In the genomic region with DNA sequence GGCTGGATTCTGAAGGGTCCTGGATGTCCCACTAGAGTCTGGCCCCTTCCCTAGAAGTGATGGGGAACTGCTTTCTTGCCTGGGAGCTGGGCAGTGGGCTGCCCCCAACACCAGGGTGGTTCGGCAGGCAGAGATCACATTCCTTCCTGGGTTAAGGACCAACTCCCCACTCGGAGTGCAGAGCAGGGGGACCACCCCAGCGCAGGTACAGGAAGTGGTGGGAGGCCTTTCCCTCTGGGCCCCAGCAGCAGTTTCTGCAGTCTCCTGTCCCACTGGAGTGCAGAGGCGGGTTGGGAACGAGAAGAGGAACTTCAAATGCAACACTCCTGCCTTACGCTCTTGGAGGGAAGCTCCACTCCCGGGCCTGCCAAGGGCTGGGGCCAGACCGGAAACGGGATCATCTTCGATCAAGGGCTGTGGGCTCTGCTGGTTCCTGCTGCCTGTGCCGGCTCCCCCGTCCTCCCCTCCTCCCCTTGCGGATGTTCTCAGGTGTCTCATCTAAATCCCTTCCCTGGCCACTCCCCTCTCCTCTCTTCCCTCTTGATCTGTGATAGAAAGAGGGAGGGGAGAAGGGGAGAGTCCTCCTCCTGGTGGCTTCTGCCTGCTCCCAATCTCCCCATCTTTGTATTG, we compare ENCODE assay signal across 14 cellular contexts. TPM values are rescaled to one million over a fixed set of nuclear protein-coding genes. Genes with fewer than 3 reads are reported as not detected.
DNase-seq lines count a peak whose midpoint lies in the region; ATAC-seq and TF ChIP-seq lines count a peak whose summit lies in the region.
"Had no signal": no experiment of that assay in that cellular context is flagged by ENCODE, and none has a peak within 500 bp of the region (broad histone marks: within the 10 kb centered on the region; RNA-seq: fewer than 3 reads in every experiment).

No MANE protein-coding gene starts in this region.

- 8 to 10% methylated on average over 10 of the region's 13 CpGs for WGBS in thyroid gland, 2 donors

- H3K36me3 Mint-ChIP-seq in activated T-helper 17 cell treated with anti-CD3 and anti-CD28 coated beads, Interleukin-2, amount 50 U/mL, for 72 hours (ENCODE audit: low read depth) = no peaks in the 10 kb centered on the region

- H3K9me3 Mint-ChIP-seq in activated T-helper 17 cell treated with anti-CD3 and anti-CD28 coated beads, Interleukin-2, amount 50 U/mL, for 72 hours = no peaks in the 10 kb centered on the region
- H3K9me3 Mint-ChIP-seq: activated T-cell treated with anti-CD3 and anti-CD28 coated beads, Interleukin-2, amount 50 U/mL, for 72 hours; stimulated activated naive CD8-positive, alpha-beta T cell treated with anti-CD3 and anti-CD28 coated beads, Interleukin-15, Interleukin-2, amounts not matched to agents 100 ng/mL and 50 ng/mL, for 24 hours had no signal

- H3K9me3 ChIP-seq in cardiac muscle cell (ENCODE audit: low read depth) = no peaks in the 10 kb centered on the region
- H3K9me3 ChIP-seq in iPS-15b (ENCODE audit: control insufficient read depth, insufficient read depth, low read length) = no peaks in the 10 kb centered on the region
- no peaks in the 10 kb centered on the region for H3K9me3 ChIP-seq in thyroid gland
- H3K9me3 ChIP-seq: neutrophil had no signal

- no peaks in the 10 kb centered on the region for H3K36me3 ChIP-seq in cardiac muscle cell
- H3K36me3 ChIP-seq in iPS-15b (ENCODE audit: control insufficient read depth, insufficient read depth, low read length) = no peaks in the 10 kb centered on the region
- no peaks in the 10 kb centered on the region for H3K36me3 ChIP-seq in thyroid gland
- H3K36me3 ChIP-seq: brain microvascular endothelial cell, neutrophil had no signal

- H3K9ac ChIP-seq in iPS-15b (ENCODE audit: low read depth, low read length) = peak overlapping the region; percentile 41

- intact Hi-C loops in Right ventricle myocardium inferior (cut with DNase I) (no loop called here), thyroid gland (cut with DNase I) (no loop called here)

- peaks cover 52% of the 10 kb centered on the region for H3K4me1 ChIP-seq in cardiac muscle cell (ENCODE audit: low read depth)
- H3K4me1 ChIP-seq in iPS-15b (ENCODE audit: control insufficient read depth, insufficient read depth, low read length) = peaks cover 15% of the 10 kb centered on the region
- no peaks in the 10 kb centered on the region for H3K4me1 ChIP-seq in thyroid gland

- TF ChIP-seq POLR2A in thyroid gland (IDR thresholded peaks at IDR 0.05) (no peak), erythroblast (IDR thresholded peaks at IDR 0.05; ENCODE audit: low read length) (no peak)

- DNase-seq in cardiac muscle cell (ENCODE audit: low read depth in 1 of 2, low spot score in 1 of 2) (peak; percentile 27 to 36), Right ventricle myocardium inferior (ENCODE audit: missing footprints) (no peak), NCI-H82 (lab: John Stamatoyannopoulos, UW) (peak; percentile 91), thyroid gland (no peak), erythroblast (lab: John Stamatoyannopoulos, UW) (no peak), DMS114 treated with DMSO at 0.1 percent for 48 hours (lab: John Stamatoyannopoulos, UW; ENCODE audit: unreplicated experiment) (no peak)
- DNase-seq: activated T-cell treated with anti-CD3 and anti-CD28 coated beads, Interleukin-2, amount 50 U/mL, for 72 hours; brain microvascular endothelial cell had no signal

- H3K4me3 ChIP-seq in cardiac muscle cell (no peak overlapping the region), iPS-15b (ENCODE audit: low read depth, low read length) (peak overlapping the region; percentile 30), thyroid gland (replicated peaks in 1 of 3) (no peak overlapping the region)

- H3K27me3 Mint-ChIP-seq in activated T-helper 17 cell treated with anti-CD3 and anti-CD28 coated beads, Interleukin-2, amount 50 U/mL, for 72 hours = peaks cover 47% of the 10 kb centered on the region

- no peak for TF ChIP-seq CTCF in cardiac muscle cell (IDR thresholded peaks at IDR 0.05; ENCODE audit: low read depth, low read length)
- no peak for TF ChIP-seq CTCF in thyroid gland (IDR thresholded peaks at IDR 0.05)

- ATAC-seq in Right ventricle myocardium inferior = no peak
- no peak for ATAC-seq in activated T-helper 17 cell treated with anti-CD3 and anti-CD28 coated beads, Interleukin-2, amount 50 U/mL, for 72 hours (replicated peaks)
- ATAC-seq: activated T-cell treated with anti-CD3 and anti-CD28 coated beads, Interleukin-2, amount 50 U/mL, for 72 hours; HCT116 had no signal

- no peak overlapping the region for H3K27ac Mint-ChIP-seq in activated T-helper 17 cell treated with anti-CD3 and anti-CD28 coated beads, Interleukin-2, amount 50 U/mL, for 72 hours
- H3K27ac Mint-ChIP-seq: activated T-cell treated with anti-CD3 and anti-CD28 coated beads, Interleukin-2, amount 50 U/mL, for 72 hours; stimulated activated naive CD8-positive, alpha-beta T cell treated with anti-CD3 and anti-CD28 coated beads, Interleukin-15, Interleukin-2, amounts not matched to agents 100 ng/mL and 50 ng/mL, for 24 hours had no signal

- H3K4me1 Mint-ChIP-seq in activated T-helper 17 cell treated with anti-CD3 and anti-CD28 coated beads, Interleukin-2, amount 50 U/mL, for 72 hours = no peaks in the 10 kb centered on the region

- H3K27ac ChIP-seq in cardiac muscle cell (no peak overlapping the region), thyroid gland (no peak overlapping the region)
- H3K27ac ChIP-seq: brain microvascular endothelial cell, neutrophil had no signal

- no peaks in the 10 kb centered on the region for H3K27me3 ChIP-seq in cardiac muscle cell
- H3K27me3 ChIP-seq in iPS-15b (ENCODE audit: control insufficient read depth, insufficient read depth, low read length) = peaks cover 18% of the 10 kb centered on the region
- no peaks in the 10 kb centered on the region for H3K27me3 ChIP-seq in thyroid gland

- no peak overlapping the region for H3K4me3 Mint-ChIP-seq in activated T-helper 17 cell treated with anti-CD3 and anti-CD28 coated beads, Interleukin-2, amount 50 U/mL, for 72 hours
- H3K4me3 Mint-ChIP-seq: activated T-cell treated with anti-CD3 and anti-CD28 coated beads, Interleukin-2, amount 50 U/mL, for 72 hours; stimulated activated naive CD8-positive, alpha-beta T cell treated with anti-CD3 and anti-CD28 coated beads, Interleukin-15, Interleukin-2, amounts not matched to agents 100 ng/mL and 50 ng/mL, for 24 hours had no signal

RNA-seq across cellular contexts. Expression of a gene that starts 9.0 kb away (rescaled TPM):
- total RNA-seq in cardiac muscle cell = 16.5 and 31.3 TPM in 2 replicates
- 12.2 and 27.0 TPM in 2 replicates for polyA plus RNA-seq in cardiac muscle cell
- total RNA-seq in Right ventricle myocardium inferior = 10.0 TPM
- 10 to 100 TPM; 14.5 to 34.0 (median 21.1) TPM for total RNA-seq in thyroid gland
- under 1 TPM; 0.11 to 0.50 TPM for total RNA-seq in activated T-helper 17 cell treated with anti-CD3 and anti-CD28 coated beads, Interleukin-2, amount 50 U/mL, for 72 hours
- total RNA-seq: epithelial cell of proximal tubule had no signal

Comparison
In these comparisons a context has a peak if more than half of its experiments do, and no peak if none do; other contexts are left out.
1. DNase-seq: peak in cardiac muscle cell (2 of 2) and NCI-H82 (single experiment); none in Right ventricle myocardium inferior (single experiment), thyroid gland (0 of 2), erythroblast (0 of 2) and DMS114 treated with DMSO at 0.1 percent for 48 hours (single experiment).